Comparison of ENCODE assay signal across 31 cellular contexts in the genomic region with DNA sequence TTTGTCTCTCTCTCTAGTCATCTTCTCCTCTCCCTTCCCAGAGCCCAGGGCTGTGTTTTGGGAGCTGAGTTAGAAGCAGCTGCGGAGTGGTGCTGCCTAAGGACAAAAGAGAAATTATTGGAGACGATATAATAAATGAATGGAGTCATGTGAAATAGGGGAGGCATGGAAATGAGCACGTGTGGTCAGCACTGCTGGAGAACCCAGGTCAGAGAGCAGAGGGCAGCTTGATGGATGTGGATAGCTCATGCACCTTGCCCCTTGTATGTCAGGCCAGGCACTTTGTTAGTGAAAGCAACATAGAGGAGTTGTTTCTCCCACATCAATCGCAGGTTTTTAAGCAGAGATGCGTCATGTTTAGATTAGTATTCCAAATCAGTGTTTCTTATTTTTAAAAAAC. TPM values are rescaled to one million over a fixed set of nuclear protein-coding genes. Genes with fewer than 3 reads are reported as not detected.
"Had no signal": no experiment of that assay in that cellular context is flagged by ENCODE, and none has a peak within 500 bp of the region (broad histone marks: within the 10 kb centered on the region; RNA-seq: fewer than 3 reads in every experiment).

No MANE protein-coding gene starts in this region.

- H3K27ac Mint-ChIP-seq: mesothelial cell of epicardium, naive B cell had no signal

- H3K36me3 ChIP-seq: esophagus squamous epithelium, gastrocnemius medialis, heart right ventricle, left ventricle myocardium inferior, lower lobe of right lung had no signal

- FAIRE-seq: colon, endothelial cell of umbilical vein, islet of Langerhans, keratinocyte had no signal

- H3K4me3 ChIP-seq: coronary artery, dorsolateral prefrontal cortex, esophagus squamous epithelium, gastrocnemius medialis, heart right ventricle, left ventricle myocardium inferior, lower lobe of right lung, mucosa of descending colon had no signal

- H3K27ac ChIP-seq: coronary artery, dorsolateral prefrontal cortex, esophagus squamous epithelium, gastrocnemius medialis, heart right ventricle, left ventricle myocardium inferior, lower lobe of right lung had no signal

- H3K9me3 Mint-ChIP-seq: naive B cell had no signal

- H3K27me3 Mint-ChIP-seq: naive B cell had no signal

- DNase-seq: dermis blood vessel endothelial cell; dorsolateral prefrontal cortex; effector CD4-positive, alpha-beta T cell; effector memory CD4-positive, alpha-beta T cell; esophagus squamous epithelium; foreskin fibroblast; foreskin melanocyte; gastrocnemius medialis; glutamatergic neuron; head of caudate nucleus; heart right ventricle; hippocampal formation; left cardiac atrium; left ventricle myocardium inferior; lower lobe of right lung; mesenchymal stem cell; mucosa of descending colon; naive B cell had no signal

- H3K9me3 ChIP-seq: esophagus squamous epithelium, gastrocnemius medialis, heart right ventricle, left ventricle myocardium inferior, lower lobe of right lung, mucosa of descending colon had no signal

- H3K4me3 Mint-ChIP-seq: mesothelial cell of epicardium, naive B cell had no signal

- H3K36me3 Mint-ChIP-seq: mesothelial cell of epicardium, naive B cell had no signal

- H3K27me3 ChIP-seq: esophagus squamous epithelium, gastrocnemius medialis, heart right ventricle had no signal

- ATAC-seq: gastrocnemius medialis, heart right ventricle, left cardiac atrium, lower lobe of right lung, mucosa of descending colon had no signal

- H3K4me1 Mint-ChIP-seq: naive B cell had no signal

- H3K4me1 ChIP-seq: lower lobe of right lung had no signal

RNA-seq across cellular contexts. Expression of gene TTR, which starts 15.7 kb away (rescaled TPM):
- total RNA-seq: dermis blood vessel endothelial cell, endothelial cell of umbilical vein, epithelial cell of proximal tubule, esophagus squamous epithelium, glomerular endothelial cell, kidney epithelial cell, left ventricle myocardium inferior, lower leg skin, lower lobe of right lung, lung microvascular endothelial cell, mesenteric fat pad, mesothelial cell of epicardium, myocyte had no signal
- polyA plus RNA-seq: endothelial cell of umbilical vein, keratinocyte had no signal
